In genomic region chr4:186932631-186933150, GRCh38 we compare ENCODE assay signal across 14 cellular contexts.
DNase-seq lines count a peak whose midpoint lies in the region; ATAC-seq and TF ChIP-seq lines count a peak whose summit lies in the region.
"Had no signal": no experiment of that assay in that cellular context is flagged by ENCODE, and none has a peak within 500 bp of the region (broad histone marks: within the 10 kb centered on the region; RNA-seq: fewer than 3 reads in every experiment).

No MANE protein-coding gene starts in this region.

- H3K4me1 ChIP-seq in BLaER1 (peaks cover 45% of the 10 kb centered on the region), mucosa of rectum (ENCODE audit: control insufficient read depth in 2 of 2, insufficient read depth in 2 of 2, low read length in 2 of 2) (peaks cover 42 to 44% of the 10 kb centered on the region in 2 donors), BE2C (no peaks in the 10 kb centered on the region)

- peak overlapping the region; percentile 68 for H3K4me2 ChIP-seq in BLaER1

- H3K4me3 ChIP-seq in BLaER1 (no peak overlapping the region), astrocyte of the spinal cord (ENCODE audit: low read depth, low read length) (no peak overlapping the region), mucosa of rectum (ENCODE audit: low read length in 2 of 2) (no peak overlapping the region), BE2C (ENCODE audit: low read depth, low read length) (no peak overlapping the region)
- H3K4me3 ChIP-seq: GM12878, left ventricle myocardium inferior had no signal

- H3K9me3 Mint-ChIP-seq in natural killer cell: peaks cover 23 to 24% of the 10 kb centered on the region in 2 donors

- no peaks in the 10 kb centered on the region for H3K27me3 Mint-ChIP-seq in natural killer cell (ENCODE audit: low read depth in 2 of 2)
- H3K27me3 Mint-ChIP-seq: activated naive CD8-positive, alpha-beta T cell treated with anti-CD3 and anti-CD28 coated beads for 36 hours; T-cell had no signal

- H3K4me1 Mint-ChIP-seq in natural killer cell: no peaks in the 10 kb centered on the region
- H3K4me1 Mint-ChIP-seq: activated naive CD8-positive, alpha-beta T cell treated with anti-CD3 and anti-CD28 coated beads for 36 hours; T-cell had no signal

- H3K27me3 ChIP-seq in BLaER1: no peaks in the 10 kb centered on the region
- no peaks in the 10 kb centered on the region for H3K27me3 ChIP-seq in mucosa of rectum (ENCODE audit: control insufficient read depth in 2 of 2, insufficient read depth in 2 of 2, low read length in 2 of 2)
- H3K27me3 ChIP-seq in BE2C: no peaks in the 10 kb centered on the region

- H3K9ac ChIP-seq in BLaER1: no peak overlapping the region
- no peak overlapping the region for H3K9ac ChIP-seq in mucosa of rectum (ENCODE audit: low read depth in 1 of 2, low read length in 2 of 2)

- ATAC-seq in natural killer cell: no peak
- no peak for ATAC-seq in HG03280 (IDR thresholded peaks at IDR 0.05; ENCODE audit: unreplicated experiment)
- no peak for ATAC-seq in GM21723 (IDR thresholded peaks at IDR 0.05; ENCODE audit: unreplicated experiment)
- ATAC-seq: activated CD8-positive, alpha-beta T cell treated with anti-CD3 and anti-CD28 coated beads, Interleukin-2, amount 10 ng/mL, durations not matched to agents 7 days and 5 days; CD8-positive, alpha-beta T cell; GM12878; T-cell had no signal

- H3K27ac Mint-ChIP-seq in natural killer cell: no peak overlapping the region
- H3K27ac Mint-ChIP-seq: activated CD8-positive, alpha-beta T cell treated with anti-CD3 and anti-CD28 coated beads, Interleukin-2, amount 10 ng/mL, durations not matched to agents 7 days and 5 days; activated naive CD8-positive, alpha-beta T cell treated with anti-CD3 and anti-CD28 coated beads for 36 hours; CD8-positive, alpha-beta T cell; T-cell had no signal

- H3K27ac ChIP-seq in BLaER1 (peak overlapping the region; percentile 24; the same call in 1 of the 2 replicates), mucosa of rectum (ENCODE audit: low read depth in 2 of 2, low read length in 2 of 2) (peak overlapping the region; percentile 49 to 83)
- H3K27ac ChIP-seq: left ventricle myocardium inferior had no signal

- no peaks in the 10 kb centered on the region for H4K20me1 ChIP-seq in BLaER1

- intact Hi-C loops in natural killer cell (cut with micrococcal nuclease): no loop called here

- in situ Hi-C loops in astrocyte of the spinal cord (cut with HindIII; ENCODE audit: low sequenced_read_pairs): no loop called here

- no peaks in the 10 kb centered on the region for H3K36me3 Mint-ChIP-seq in natural killer cell
- H3K36me3 Mint-ChIP-seq: activated naive CD8-positive, alpha-beta T cell treated with anti-CD3 and anti-CD28 coated beads for 36 hours; CD8-positive, alpha-beta T cell; T-cell had no signal

- H3K9me3 ChIP-seq in BLaER1 (peaks cover 17% of the 10 kb centered on the region), mucosa of rectum (ENCODE audit: control insufficient read depth in 2 of 2, low read length in 2 of 2) (no peaks in the 10 kb centered on the region), BE2C (no peaks in the 10 kb centered on the region; the same call in 1 of the 2 replicates)
- H3K9me3 ChIP-seq: left ventricle myocardium inferior had no signal

- H3K36me3 ChIP-seq in BLaER1 (0 out of 2 replicates have a peak, but pooled peaks cover 8% of the 10 kb centered on the region), mucosa of rectum (ENCODE audit: control insufficient read depth in 2 of 2, insufficient read depth in 2 of 2, low read length in 2 of 2) (no peaks in the 10 kb centered on the region), BE2C (no peaks in the 10 kb centered on the region)
- H3K36me3 ChIP-seq: left ventricle myocardium inferior had no signal

- no peak overlapping the region for H3K4me3 Mint-ChIP-seq in natural killer cell
- H3K4me3 Mint-ChIP-seq: activated CD8-positive, alpha-beta T cell treated with anti-CD3 and anti-CD28 coated beads, Interleukin-2, amount 10 ng/mL, durations not matched to agents 7 days and 5 days; activated naive CD8-positive, alpha-beta T cell treated with anti-CD3 and anti-CD28 coated beads for 36 hours; CD8-positive, alpha-beta T cell; T-cell had no signal

- DNase-seq in Kasumi-1 (lab: John Stamatoyannopoulos, UW) (peak; percentile 4 to 12), astrocyte of the spinal cord (ENCODE audit: low read depth, low spot score) (peak; percentile 95), natural killer cell (no peak), BE2C (no peak)
- DNase-seq: activated CD8-positive, alpha-beta T cell treated with anti-CD3 and anti-CD28 coated beads, Interleukin-2, amount 10 ng/mL, durations not matched to agents 7 days and 5 days; activated naive CD8-positive, alpha-beta T cell treated with anti-CD3 and anti-CD28 coated beads for 36 hours; CD8-positive, alpha-beta T cell; left ventricle myocardium inferior; T-cell had no signal

- TF ChIP-seq CTCF in astrocyte of the spinal cord (IDR thresholded peaks at IDR 0.05; ENCODE audit: low read depth, low read length): no peak
- TF ChIP-seq CTCF in natural killer cell (IDR thresholded peaks at IDR 0.05): no peak
- no peak for TF ChIP-seq CTCF in BE2C (IDR thresholded peaks at IDR 0.05; ENCODE audit: low read depth, low read length)

Comparison
In these comparisons a context has a peak if more than half of its experiments do, and no peak if none do; other contexts are left out.
1. DNase-seq: peak in Kasumi-1 (2 of 2) and astrocyte of the spinal cord (single experiment); none in natural killer cell (single experiment) and BE2C (single experiment).